Comparison of ENCODE assay signal across 9 cellular contexts in the genomic region with DNA sequence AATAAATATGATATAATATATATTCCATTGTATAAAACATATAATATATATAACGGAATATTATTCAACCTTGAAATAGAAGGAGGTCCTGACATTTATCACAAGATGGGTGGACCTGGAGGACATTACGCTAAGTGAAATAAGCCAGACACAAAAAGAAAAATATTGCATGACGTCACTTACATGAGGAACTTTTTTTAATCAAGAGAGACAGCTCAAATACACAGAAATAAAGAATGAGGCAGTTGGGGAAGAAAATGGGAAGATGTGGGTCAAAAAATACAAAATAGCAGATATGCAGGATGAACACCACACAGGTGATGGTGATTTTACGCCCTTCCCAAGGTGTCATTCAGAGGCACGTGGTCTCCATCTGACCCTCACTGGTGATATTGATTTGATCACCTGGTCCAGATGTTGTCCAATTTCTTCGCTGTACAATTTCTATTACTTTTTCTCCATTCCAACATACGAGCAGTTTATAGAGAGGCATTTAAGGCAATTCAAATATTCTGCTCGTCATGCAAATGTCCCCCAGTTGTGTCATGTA. TPM values are rescaled to one million over a fixed set of nuclear protein-coding genes. Genes with fewer than 3 reads are reported as not detected.
DNase-seq lines count a peak whose midpoint lies in the region; ATAC-seq and TF ChIP-seq lines count a peak whose summit lies in the region.
"Had no signal": no experiment of that assay in that cellular context is flagged by ENCODE, and none has a peak within 500 bp of the region (broad histone marks: within the 10 kb centered on the region; RNA-seq: fewer than 3 reads in every experiment).

No MANE protein-coding gene starts in this region.

- peak; percentile 10 for ATAC-seq in body of pancreas
- ATAC-seq in HG03039 (IDR thresholded peaks at IDR 0.05; ENCODE audit: unreplicated experiment), result no peak

- H3K27me3 ChIP-seq in HUES64 (ENCODE audit: insufficient read depth, low read length) (no peaks in the 10 kb centered on the region), body of pancreas (no peaks in the 10 kb centered on the region), uterus (no peaks in the 10 kb centered on the region)

- peaks cover 23% of the 10 kb centered on the region for H3K9me3 ChIP-seq in HUES64 (ENCODE audit: insufficient read depth, low read depth, low read length)
- peaks cover 0 to 2% (median 0%) of the 10 kb centered on the region in 3 donors for H3K9me3 ChIP-seq in body of pancreas
- peaks cover 0 to 4% of the 10 kb centered on the region in 2 donors for H3K9me3 ChIP-seq in uterus

- H3K27ac ChIP-seq in HUES64 (ENCODE audit: low read depth, low read length) (no peak overlapping the region), body of pancreas (peak overlapping the region; percentile 78 to 85 (median 79)), uterus (peak overlapping the region; percentile 87 to 90)

- peak overlapping the region; percentile 98 for H3K4me3 ChIP-seq in HUES64 (ENCODE audit: low read length)
- H3K4me3 ChIP-seq in body of pancreas, result peak overlapping the region; percentile 66 to 82
- H3K4me3 ChIP-seq in lower leg skin (ENCODE audit: low read depth, poor library complexity, severe bottlenecking), result peak overlapping the region; percentile 98
- H3K4me3 ChIP-seq in uterus, result peak overlapping the region; percentile 72 to 96

- TF ChIP-seq CTCF in body of pancreas (IDR thresholded peaks at IDR 0.05), result no peak
- no peak for TF ChIP-seq CTCF in lower leg skin (IDR thresholded peaks at IDR 0.05)
- no peak for TF ChIP-seq CTCF in uterus (IDR thresholded peaks at IDR 0.05)

- intact Hi-C loops in body of pancreas (cut with DNase I), result no loop called here
- intact Hi-C loops in lower leg skin (cut with DNase I; ENCODE audit: low total_unique reads), result loop anchor here (10.0 kb wide), 1 partner anchor 1535 kb away; no protein-coding TSS in a partner anchor
- intact Hi-C loops in uterus (cut with DNase I; ENCODE audit: low total_unique reads), result no loop called here

- DNase-seq in NCI-H2029 treated with DMSO at 0.1 percent for 48 hours (lab: John Stamatoyannopoulos, UW), result peak; percentile 36
- DNase-seq in NCI-H2029 (lab: John Stamatoyannopoulos, UW), result no peak
- DNase-seq in body of pancreas, result no peak
- no peak for DNase-seq in lower leg skin (ENCODE audit: low spot score in 2 of 2)
- no peak for DNase-seq in uterus
- no peak for DNase-seq in DMS153 (lab: John Stamatoyannopoulos, UW)

- H3K4me1 ChIP-seq in HUES64 (ENCODE audit: insufficient read depth, low read length) (no peaks in the 10 kb centered on the region), body of pancreas (peaks cover 18% of the 10 kb centered on the region), uterus (peaks cover 0 to 10% of the 10 kb centered on the region in 2 donors)

- H3K9ac ChIP-seq in HUES64 (ENCODE audit: low read depth, low read length), result peak overlapping the region; percentile 99

- WGBS in HUES64, result 40% methylated on average over 7 of the region's 8 CpGs
- WGBS in body of pancreas, 2 donors, result 25 to 29% methylated on average over 8 of the region's 8 CpGs
- WGBS in lower leg skin, 2 donors, result 27 to 30% methylated on average over 8 of the region's 8 CpGs

- H3K36me3 ChIP-seq in HUES64 (ENCODE audit: insufficient read depth, low read length), result peaks cover 24% of the 10 kb centered on the region
- no peaks in the 10 kb centered on the region for H3K36me3 ChIP-seq in body of pancreas (replicated peaks in 1 of 2; ENCODE audit: insufficient read depth in 1 of 2, low read depth in 2 of 2)
- no peaks in the 10 kb centered on the region for H3K36me3 ChIP-seq in uterus

- TF ChIP-seq POLR2A in body of pancreas (IDR thresholded peaks at IDR 0.05), result no peak
- TF ChIP-seq POLR2A in lower leg skin (IDR thresholded peaks at IDR 0.05), result no peak
- TF ChIP-seq POLR2A in uterus (IDR thresholded peaks at IDR 0.05), result no peak

RNA-seq across cellular contexts. Expression of a gene that starts 0.5 kb away (rescaled TPM):
- polyA plus RNA-seq in HUES64 (2013, experiment 1 of 2), result 31.2 TPM
- polyA plus RNA-seq in HUES64 (2013, experiment 2 of 2), result 33.7 TPM
- 10 to 100 TPM; 21.0 to 30.3 TPM for total RNA-seq in body of pancreas
- 10 to 100 TPM; 19.4 to 32.4 (median 29.3) TPM for total RNA-seq in lower leg skin
- total RNA-seq in uterus, result 10 to 100 TPM in 2 of 4 donors, 1 to 10 TPM in 2; 4.4 to 42.6 (median 13.6) TPM

RNA-seq across cellular contexts. Expression of a gene that starts 12.9 kb away (rescaled TPM):
- not detected for polyA plus RNA-seq in HUES64 (2013, experiment 1 of 2)
- not detected for polyA plus RNA-seq in HUES64 (2013, experiment 2 of 2)
- not detected for total RNA-seq in body of pancreas
- not detected for total RNA-seq in lower leg skin
- not detected for total RNA-seq in uterus
- total RNA-seq: Daoy had no signal

RNA-seq across cellular contexts. Expression of a gene that starts 24.1 kb away (rescaled TPM):
- not detected for polyA plus RNA-seq in HUES64 (2013, experiment 1 of 2)
- not detected for polyA plus RNA-seq in HUES64 (2013, experiment 2 of 2)
- total RNA-seq in body of pancreas (not detected), lower leg skin (not detected), uterus (not detected)
- total RNA-seq: Daoy had no signal

RNA-seq across cellular contexts. Expression of a gene that starts 32.4 kb away (rescaled TPM):
- not detected for polyA plus RNA-seq in HUES64 (2013, experiment 1 of 2)
- not detected for polyA plus RNA-seq in HUES64 (2013, experiment 2 of 2)
- total RNA-seq in body of pancreas (not detected), lower leg skin (not detected), uterus (not detected)
- total RNA-seq: Daoy had no signal

RNA-seq across cellular contexts. Expression of a gene that starts 39.1 kb away (rescaled TPM):
- polyA plus RNA-seq in HUES64 (2013, experiment 1 of 2), result not detected
- polyA plus RNA-seq in HUES64 (2013, experiment 2 of 2), result not detected
- total RNA-seq in body of pancreas (not detected), lower leg skin (not detected), uterus (not detected)
- total RNA-seq: Daoy had no signal
